In the genomic region with DNA sequence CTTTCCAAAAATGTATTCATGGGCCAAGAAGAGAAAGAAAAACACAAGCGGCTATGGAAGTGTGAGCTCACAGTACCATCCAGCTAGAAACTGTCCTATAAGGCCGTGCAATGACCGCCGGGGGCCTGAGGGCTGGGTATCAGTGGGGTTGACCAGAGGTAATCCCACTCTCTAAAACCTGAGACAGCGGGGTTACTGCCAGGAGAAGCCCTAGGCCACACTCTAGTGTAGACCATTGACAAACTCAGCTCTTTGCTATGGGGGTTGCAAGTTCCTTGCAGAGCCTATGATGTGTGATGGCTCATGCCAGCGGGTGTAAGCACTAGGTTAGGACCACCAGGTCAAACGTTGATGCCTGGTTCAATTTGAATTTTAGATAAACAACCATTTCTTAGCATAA, we compare ENCODE assay signal across 34 cellular contexts. TPM values are rescaled to one million over a fixed set of nuclear protein-coding genes. Genes with fewer than 3 reads are reported as not detected.
"Had no signal": no experiment of that assay in that cellular context is flagged by ENCODE, and none has a peak within 500 bp of the region (broad histone marks: within the 10 kb centered on the region; RNA-seq: fewer than 3 reads in every experiment).

No MANE protein-coding gene starts in this region.

- H3K27ac ChIP-seq: cardiac muscle cell, VCaP had no signal

- H3K4me3 ChIP-seq: cardiac muscle cell, MG63 had no signal

- H3K36me3 ChIP-seq: cardiac muscle cell, MG63, Peyer's patch had no signal

- H3K9me3 ChIP-seq: MG63, Peyer's patch had no signal

- DNase-seq: activated CD4-positive, alpha-beta memory T cell treated with anti-CD3 and anti-CD28 coated beads, Interleukin-2, amount 10 ng/mL, durations not matched to agents 7 days and 5 days; activated CD4-positive, alpha-beta T cell treated with anti-CD3 and anti-CD28 coated beads for 1 hour; activated CD4-positive, alpha-beta T cell treated with anti-CD3 and anti-CD28 coated beads for 48 hours; activated CD4-positive, CD25-positive, alpha-beta regulatory T cell; activated CD8-positive, alpha-beta memory T cell treated with anti-CD3 and anti-CD28 coated beads for 24 hours; activated CD8-positive, alpha-beta memory T cell treated with anti-CD3 and anti-CD28 coated beads, Interleukin-2, amount 10 ng/mL, durations not matched to agents 7 days and 5 days; activated naive CD4-positive, alpha-beta T cell; activated naive CD4-positive, alpha-beta T cell treated with anti-CD3 and anti-CD28 coated beads, Interleukin-2, amount 50 U/mL, for 16 hours; activated naive CD8-positive, alpha-beta T cell treated with anti-CD3 and anti-CD28 coated beads for 36 hours; activated T-cell treated with anti-CD3 and anti-CD28 coated beads, Interleukin-2, amount 50 U/mL, for 72 hours; amniotic stem cell; Karpas-422; KBM-7; MG63; NCI-H1048; NCI-H1105 treated with DMSO at 0.1 percent for 48 hours; NCI-H1436 treated with DMSO at 0.1 percent for 48 hours; NCI-H1694 treated with DMSO at 0.1 percent for 48 hours; NCI-H2029; NCI-H345; NCI-H524 treated with DMSO at 0.1 percent for 48 hours; PC-3; RPMI8226; SIG-M5; T-cell; T-helper 17 cell had no signal

- H3K27me3 ChIP-seq: cardiac muscle cell, MG63, Peyer's patch had no signal

- ATAC-seq: activated CD8-positive, alpha-beta memory T cell treated with anti-CD3 and anti-CD28 coated beads, Interleukin-2, amount 10 ng/mL, durations not matched to agents 7 days and 5 days; activated T-cell treated with anti-CD3 and anti-CD28 coated beads, Interleukin-2, amount 50 U/mL, for 72 hours; activated T-helper 17 cell treated with anti-CD3 and anti-CD28 coated beads, Interleukin-2, amount 50 U/mL, for 72 hours; PC-3; Right ventricle myocardium inferior; SK-N-SH treated with all-trans-retinoic acid at 6 μM for 48 hours; T-cell; T-helper 17 cell had no signal

RNA-seq across cellular contexts. Expression of a gene that starts 25.9 kb away (rescaled TPM):
- total RNA-seq: activated CD4-positive, alpha-beta memory T cell treated with anti-CD3 and anti-CD28 coated beads, Interleukin-2, amount 10 ng/mL, durations not matched to agents 7 days and 5 days; activated CD8-positive, alpha-beta memory T cell treated with anti-CD3 and anti-CD28 coated beads, Interleukin-2, amount 10 ng/mL, durations not matched to agents 7 days and 5 days; activated T-helper 17 cell treated with anti-CD3 and anti-CD28 coated beads, Interleukin-2, amount 50 U/mL, for 72 hours; NCI-H460; PC-3; SK-MEL-5 had no signal
